ENCODE assay signal across 8 cellular contexts in genomic region chr20:33789109-33789857, GRCh38. TPM values are rescaled to one million over a fixed set of nuclear protein-coding genes. Genes with fewer than 3 reads are reported as not detected.
DNase-seq lines count a peak whose midpoint lies in the region; ATAC-seq, FAIRE-seq and TF ChIP-seq lines count a peak whose summit lies in the region.

No MANE protein-coding gene starts in this region.

- H3K27me3 ChIP-seq in bronchial epithelial cell (ENCODE audit: control insufficient read depth, insufficient read depth, low read length): no peaks in the 10 kb centered on the region
- no peaks in the 10 kb centered on the region for H3K27me3 ChIP-seq in lung (ENCODE audit: control insufficient read depth, insufficient read depth)

- peak overlapping the region; percentile 57 to 91 for H3K27ac ChIP-seq in lung (ENCODE audit: low read depth in 1 of 2, low read length in 1 of 2)

- DNase-seq in A172 (ENCODE audit: low spot score) (peak; percentile 99), HTR-8/SVneo (ENCODE audit: insufficient read length, low spot score) (peak; percentile 93), bronchial epithelial cell (ENCODE audit: low read depth) (peak; percentile 100), lung (ENCODE audit: low spot score) (peak; percentile 92), NAMALWA (ENCODE audit: low spot score) (no peak)
- DNase-seq in activated T-cell treated with anti-CD3 and anti-CD28 coated beads, Interleukin-2, amount 50 U/mL, for 48 hours: no peak

- H3K4me3 ChIP-seq in bronchial epithelial cell (ENCODE audit: low read depth, low read length): no peak overlapping the region
- H3K4me3 ChIP-seq in lung: no peak overlapping the region

- H3K36me3 ChIP-seq in bronchial epithelial cell (ENCODE audit: control insufficient read depth, insufficient read depth, low read length): peaks cover 1% of the 10 kb centered on the region
- peaks cover 0 to 5% of the 10 kb centered on the region in 2 donors for H3K36me3 ChIP-seq in lung (ENCODE audit: control insufficient read depth in 2 of 2, insufficient read depth in 2 of 2, low read length in 2 of 2)

- no peaks in the 10 kb centered on the region for H3K9me3 ChIP-seq in lung (ENCODE audit: control insufficient read depth in 2 of 2, insufficient read depth in 1 of 2, low read length in 1 of 2)

- 68 to 89% methylated on average over 11 of the region's 11 CpGs for WGBS in lung, 2 donors

- TF ChIP-seq CTCF in bronchial epithelial cell (IDR thresholded peaks at IDR 0.05; ENCODE audit: insufficient read depth, low read length, severe bottlenecking) (no peak), lung (IDR thresholded peaks at IDR 0.05; ENCODE audit: control extremely low read depth, extremely low read depth) (no peak)

- H3K4me1 ChIP-seq in lung (ENCODE audit: control insufficient read depth in 2 of 2, insufficient read depth in 2 of 2, low read length in 2 of 2): peaks cover 0 to 21% of the 10 kb centered on the region in 2 donors

- peak; percentile 78 for ATAC-seq in lung (ENCODE audit: insufficient read depth, low FRiP score)
- ATAC-seq in GM18861 (IDR thresholded peaks at IDR 0.05; ENCODE audit: unreplicated experiment): no peak
- no peak for ATAC-seq in GM21723 (IDR thresholded peaks at IDR 0.05; ENCODE audit: unreplicated experiment)

- peak; percentile 97 for FAIRE-seq in HTR-8/SVneo (lab: Jason Lieb, UNC)
- FAIRE-seq in bronchial epithelial cell (lab: Jason Lieb, UNC): peak; percentile 99

RNA-seq across cellular contexts. Expression of gene CHMP4B, which starts 21.9 kb away (rescaled TPM):
- total RNA-seq in A172 (2014; rRNA removed; shearing (Covaris generic)): 74.7 and 86.5 TPM in 2 replicates
- total RNA-seq in bronchial epithelial cell: 30.5 and 48.5 TPM in 2 replicates
- total RNA-seq in lung: 10 to 100 TPM; 91.6 to 93.6 TPM
- 100 to 1,000 TPM; 147 to 162 TPM for polyA plus RNA-seq in lung

RNA-seq across cellular contexts. Expression of gene ZNF341, which starts 57.5 kb away (rescaled TPM):
- 0.81 and 1.6 TPM in 2 replicates for total RNA-seq in A172 (2014; rRNA removed; shearing (Covaris generic))
- total RNA-seq in bronchial epithelial cell (0.53 and 0.64 TPM in 2 replicates), lung (1 to 10 TPM; 2.1 to 3.9 TPM)
- 1 to 10 TPM; 3.0 to 4.3 TPM for polyA plus RNA-seq in lung

Comparison
In these comparisons a context has a peak if more than half of its experiments do, and no peak if none do; other contexts are left out.
1. DNase-seq: peak in A172 (single experiment), HTR-8/SVneo (single experiment), bronchial epithelial cell (single experiment) and lung (single experiment); none in NAMALWA (single experiment) and activated T-cell treated with anti-CD3 and anti-CD28 coated beads, Interleukin-2, amount 50 U/mL, for 48 hours (0 of 2).